ENCODE assay signal across 12 cellular contexts in genomic region chr15:63860161-63860954, GRCh38. TPM values are rescaled to one million over a fixed set of nuclear protein-coding genes. Genes with fewer than 3 reads are reported as not detected.
DNase-seq lines count a peak whose midpoint lies in the region; ATAC-seq and TF ChIP-seq lines count a peak whose summit lies in the region.
"Had no signal": no experiment of that assay in that cellular context is flagged by ENCODE, and none has a peak within 500 bp of the region (broad histone marks: within the 10 kb centered on the region; RNA-seq: fewer than 3 reads in every experiment).

No MANE protein-coding gene starts in this region.

- H3K4me1 ChIP-seq in esophagus muscularis mucosa, result peaks cover 5 to 25% (median 16%) of the 10 kb centered on the region in 4 donors

- peak; percentile 16 for ATAC-seq in Right ventricle myocardium inferior
- ATAC-seq in naive B cell (ENCODE audit: low read depth in 2 of 2), result peak; percentile 86 to 92
- no peak for ATAC-seq in HG02763 (IDR thresholded peaks at IDR 0.05; ENCODE audit: unreplicated experiment)
- ATAC-seq in GM18858 (IDR thresholded peaks at IDR 0.05; ENCODE audit: unreplicated experiment), result no peak

- TF ChIP-seq CTCF in esophagus muscularis mucosa (IDR thresholded peaks at IDR 0.05), result no peak

- H3K27me3 ChIP-seq in esophagus muscularis mucosa, result no peaks in the 10 kb centered on the region

- H3K4me1 Mint-ChIP-seq in naive B cell, result peaks cover 38 to 43% (median 38%) of the 10 kb centered on the region in 3 donors

- H3K36me3 Mint-ChIP-seq in naive B cell, result no peaks in the 10 kb centered on the region

- no peaks in the 10 kb centered on the region for H3K9me3 ChIP-seq in esophagus muscularis mucosa

- H3K36me3 ChIP-seq in esophagus muscularis mucosa, result no peaks in the 10 kb centered on the region

- no peak for TF ChIP-seq EP300 in esophagus muscularis mucosa (IDR thresholded peaks at IDR 0.05)

- peak overlapping the region in 7 of 8 donors; percentile 43 to 89 (median 74) for H3K4me3 Mint-ChIP-seq in naive B cell

- 85% methylated on average over 5 of the region's 5 CpGs for WGBS in esophagus muscularis mucosa

- TF ChIP-seq POLR2A in esophagus muscularis mucosa (IDR thresholded peaks at IDR 0.05; ENCODE audit: low read depth), result no peak

- H3K27ac Mint-ChIP-seq in naive B cell, result peak overlapping the region; percentile 85 to 96 (median 94)

- H3K4me3 ChIP-seq in esophagus muscularis mucosa, result no peak overlapping the region
- H3K4me3 ChIP-seq: SK-N-MC had no signal

- no peaks in the 10 kb centered on the region for H3K27me3 Mint-ChIP-seq in naive B cell

- H3K9me3 Mint-ChIP-seq in naive B cell, result no peaks in the 10 kb centered on the region

- no peak overlapping the region for H3K27ac ChIP-seq in esophagus muscularis mucosa (replicated peaks in 1 of 4)
- H3K27ac ChIP-seq: HL-60, SK-N-MC had no signal

- intact Hi-C loops in Right ventricle myocardium inferior (cut with DNase I), result no loop called here
- intact Hi-C loops in cardiac septum (cut with DNase I), result no loop called here
- intact Hi-C loops in esophagus muscularis mucosa (cut with DNase I), result no loop called here

- no peak for DNase-seq in Right ventricle myocardium inferior (ENCODE audit: missing footprints)
- no peak for DNase-seq in cardiac septum (ENCODE audit: low spot score)
- DNase-seq in activated CD8-positive, alpha-beta memory T cell treated with anti-CD3 and anti-CD28 coated beads for 24 hours, result peak; percentile 66
- DNase-seq in naive B cell, result peak; percentile 73
- no peak for DNase-seq in HCEC 1CT
- no peak for DNase-seq in esophagus muscularis mucosa (ENCODE audit: extremely low spot score)
- DNase-seq: mesendoderm, substantia nigra had no signal

RNA-seq across cellular contexts. Expression of gene HERC1, which starts 26.6 kb away (rescaled TPM):
- total RNA-seq in Right ventricle myocardium inferior (64.8 TPM), cardiac septum (94.9 TPM), esophagus muscularis mucosa (100 to 1,000 TPM in 3 of 4 donors, 10 to 100 TPM in 1; 99.3 to 139 (median 123) TPM)
- 10 to 100 TPM; 15.8 to 40.7 (median 31.7) TPM for polyA plus RNA-seq in naive B cell (ENCODE audit: low read depth in 6 of 6)

Comparison
In these comparisons a context has a peak if more than half of its experiments do, and no peak if none do; other contexts are left out.
1. ATAC-seq: peak in Right ventricle myocardium inferior (single experiment) and naive B cell (2 of 2); none in HG02763 (single experiment) and GM18858 (single experiment).
2. DNase-seq: peak in activated CD8-positive, alpha-beta memory T cell treated with anti-CD3 and anti-CD28 coated beads for 24 hours (single experiment) and naive B cell (single experiment); none in Right ventricle myocardium inferior (single experiment), cardiac septum (single experiment), HCEC 1CT (single experiment) and esophagus muscularis mucosa (single experiment).